In genomic region chr1:29123871-29124365, GRCh38 we compare ENCODE assay signal across 8 cellular contexts. TPM values are rescaled to one million over a fixed set of nuclear protein-coding genes. Genes with fewer than 3 reads are reported as not detected.
DNase-seq lines count a peak whose midpoint lies in the region; ATAC-seq, FAIRE-seq and TF ChIP-seq lines count a peak whose summit lies in the region.

Gene TMEM200B, minus strand, starts transcription at chr1:29123903. Its CDS starts 2,075 bp downstream, at chr1:29121828.

- TF ChIP-seq POLR2A in heart left ventricle (IDR thresholded peaks at IDR 0.05) (no peak), GM12892 (IDR thresholded peaks at IDR 0.05; ENCODE audit: low read depth, low read length) (no peak)

- TF ChIP-seq CTCF in GM12864 (IDR thresholded peaks at IDR 0.05; ENCODE audit: low read depth, low read length, missing control alignments), result no peak
- no peak for TF ChIP-seq CTCF in activated B cell treated with CpG ODN at 0.5 μM for 24 hours (IDR thresholded peaks at IDR 0.05)
- TF ChIP-seq CTCF in heart left ventricle (IDR thresholded peaks at IDR 0.05), result no peak
- TF ChIP-seq CTCF in retinal pigment epithelial cell (conservative IDR thresholded peaks at IDR 0.05; ENCODE audit: low read depth, low read length), result no peak
- no peak for TF ChIP-seq CTCF in D721Med (IDR thresholded peaks at IDR 0.05; ENCODE audit: insufficient read depth, missing control alignments)

- H3K27me3 Mint-ChIP-seq in activated B cell treated with CpG ODN at 0.5 μM for 24 hours, result peaks cover 10% of the 10 kb centered on the region

- 0 to 1% (median 0%) methylated on average over 11 to 50 of the region's 50 CpGs for WGBS in heart left ventricle, 4 donors

- H3K9me3 Mint-ChIP-seq in activated B cell treated with CpG ODN at 0.5 μM for 24 hours, result no peaks in the 10 kb centered on the region

- intact Hi-C loops in activated B cell treated with CpG ODN at 0.5 μM for 24 hours (cut with micrococcal nuclease) (loop anchor here (1.0 kb wide), 1 partner anchor 57 kb away; the partner anchor contains the start of gene SRSF4), heart left ventricle (cut with DNase I) (loop anchor here in 7 of 10 donors (2.0 to 10.0 kb wide), 7 partner anchors 51 to 349 kb away; partner anchors contain the start of gene SRSF4 (in 4 of the 7))

- CTCF ChIA-PET in activated B cell treated with CpG ODN at 0.5 μM for 24 hours (lab: Charles Lee), result no interaction called here

- POLR2A ChIA-PET in activated B cell treated with CpG ODN at 0.5 μM for 24 hours (lab: Charles Lee), result interaction anchor here (0.5 to 0.8 kb wide), 5 partner anchors 10 to 888 kb away, joined by 3 to 7 read pairs (median 3); no protein-coding TSS in a partner anchor

- no peak for ATAC-seq in activated B cell treated with CpG ODN at 0.5 μM for 24 hours (ENCODE audit: low read depth)
- peak in 2 of 4 donors; percentile 16 to 19 for ATAC-seq in heart left ventricle
- ATAC-seq in GM19023 (IDR thresholded peaks at IDR 0.05; ENCODE audit: unreplicated experiment), result no peak

- H3K4me3 ChIP-seq in GM12864 (ENCODE audit: low read depth, low read length) (peak within 1 kb of the TSS; percentile 54), heart left ventricle (peak within 1 kb of the TSS; percentile 56 to 90 (median 77)), retinal pigment epithelial cell (ENCODE audit: low read length) (peak within 1 kb of the TSS; percentile 60)

- H3K36me3 Mint-ChIP-seq in activated B cell treated with CpG ODN at 0.5 μM for 24 hours (ENCODE audit: low read depth), result peaks cover 11% of the 10 kb centered on the region

- H3K36me3 ChIP-seq in heart left ventricle, result no peaks in the 10 kb centered on the region

- peaks cover 19% of the 10 kb centered on the region for H3K4me1 Mint-ChIP-seq in activated B cell treated with CpG ODN at 0.5 μM for 24 hours

- H3K27ac Mint-ChIP-seq in activated B cell treated with CpG ODN at 0.5 μM for 24 hours, result no peak within 1 kb of the TSS

- FAIRE-seq in D721Med (lab: Jason Lieb, UNC) (no peak), GM12892 (lab: Jason Lieb, UNC) (no peak)

- H3K4me1 ChIP-seq in heart left ventricle, result peaks cover 0 to 40% (median 18%) of the 10 kb centered on the region in 12 donors

- peaks cover 0 to 57% (median 18%) of the 10 kb centered on the region in 9 donors for H3K27me3 ChIP-seq in heart left ventricle

- peak within 1 kb of the TSS; percentile 84 to 99 (median 94) for H3K27ac ChIP-seq in heart left ventricle

- DNase-seq in GM12864 (ENCODE audit: low read depth), result no peak
- DNase-seq in activated B cell treated with CpG ODN at 0.5 μM for 24 hours, result peak; percentile 20
- DNase-seq in heart left ventricle, result peak in 3 of 5 donors; percentile 33 to 45 (median 39)
- DNase-seq in retinal pigment epithelial cell (ENCODE audit: low read depth), result no peak
- DNase-seq in Kasumi-1 (lab: John Stamatoyannopoulos, UW), result no peak
- DNase-seq in D721Med (ENCODE audit: insufficient read length, low spot score), result no peak
- DNase-seq in GM12892 (ENCODE audit: insufficient read length), result no peak

- H3K4me3 Mint-ChIP-seq in activated B cell treated with CpG ODN at 0.5 μM for 24 hours, result peak within 1 kb of the TSS; percentile 79

- no peaks in the 10 kb centered on the region for H3K9me3 ChIP-seq in heart left ventricle

RNA-seq across cellular contexts. Expression of gene TMEM200B, which starts in this region (rescaled TPM):
- not detected in 2 replicates for total RNA-seq in activated B cell treated with CpG ODN at 0.5 μM for 24 hours
- total RNA-seq in heart left ventricle, result 1 to 10 TPM in 7 of 9 donors, under 1 TPM in 2; 0.83 to 3.5 (median 1.4) TPM
- polyA plus RNA-seq in heart left ventricle, result 1 to 10 TPM; 1.5 to 1.9 TPM
- 0.11 TPM for polyA plus RNA-seq in GM12892 (2012; ENCODE audit: missing spikeins)

Comparison
In these comparisons a context has a peak if more than half of its experiments do, and no peak if none do; other contexts are left out.
1. Peak in DNase-seq in activated B cell treated with CpG ODN at 0.5 μM for 24 hours; RNA of the gene not detected or under 1 TPM.
2. DNase-seq: peak in heart left ventricle (3 of 5); none in GM12864 (single experiment), retinal pigment epithelial cell (single experiment), Kasumi-1 (0 of 2), D721Med (single experiment) and GM12892 (single experiment).
3. Peak in every context shown above with its lines, with median percentiles within 50 percentile points of each other: H3K4me3 ChIP-seq.